ENCODE assay signal across 29 cellular contexts in genomic region chr20:21017381-21018085, GRCh38.
"Had no signal": no experiment of that assay in that cellular context is flagged by ENCODE, and none has a peak within 500 bp of the region (broad histone marks: within the 10 kb centered on the region; RNA-seq: fewer than 3 reads in every experiment).

No MANE protein-coding gene starts in this region.

- H3K27ac ChIP-seq: brain microvascular endothelial cell, coronary artery, gastrocnemius medialis, left ventricle myocardium inferior, neutrophil, stomach, upper lobe of left lung, VCaP had no signal

- H3K4me3 Mint-ChIP-seq: activated T-helper 17 cell treated with anti-CD3 and anti-CD28 coated beads, Interleukin-2, amount 50 U/mL, for 72 hours; natural killer cell treated with Interleukin-12 subunit alpha and Interleukin-12 subunit beta and Interleukin-15 and Interleukin-18, amount 100 ng/mL, for 72 hours; stimulated activated naive B cell treated with anti-CD40 and anti-IgM and Interleukin-4, amounts not matched to agents 10 μg/mL and 1 μg/mL and 100 μg/mL, for 72 hours had no signal

- H3K9me3 ChIP-seq: gastrocnemius medialis, left ventricle myocardium inferior, mucosa of descending colon, neutrophil, stomach, thyroid gland, upper lobe of left lung had no signal

- H3K4me1 ChIP-seq: gastrocnemius medialis, left ventricle myocardium inferior, upper lobe of left lung had no signal

- H3K4me1 Mint-ChIP-seq: activated T-helper 17 cell treated with anti-CD3 and anti-CD28 coated beads, Interleukin-2, amount 50 U/mL, for 72 hours had no signal

- H3K27me3 ChIP-seq: brain microvascular endothelial cell, thyroid gland had no signal

- DNase-seq: activated CD4-positive, alpha-beta T cell treated with anti-CD3 and anti-CD28 coated beads for 48 hours; activated CD4-positive, alpha-beta T cell treated with anti-CD3 and anti-CD28 coated beads, Interleukin-2, amount 50 U/mL, for 48 hours; activated CD8-positive, alpha-beta memory T cell treated with anti-CD3 and anti-CD28 coated beads for 24 hours; activated gamma-delta T cell treated with Interleukin-2 at 50 U/mL for 16 hours; activated naive CD4-positive, alpha-beta T cell treated with anti-CD3 and anti-CD28 coated beads, Interleukin-2, amount 50 U/mL, for 16 hours; amniotic stem cell; brain microvascular endothelial cell; dorsolateral prefrontal cortex; effector memory CD4-positive, alpha-beta T cell; erythroblast; gastrocnemius medialis; glutamatergic neuron; islet precursor cell; left ventricle myocardium inferior; mesendoderm; mucosa of descending colon; stimulated activated CD4-positive, alpha-beta T cell treated with anti-CD3 and anti-CD28 coated beads, Interleukin-15, amount 100 ng/mL, for 24 hours; stimulated activated CD4-positive, alpha-beta T cell treated with anti-CD3 and anti-CD28 coated beads, Interleukin-2, amount 100 ng/mL, for 24 hours; stimulated activated naive B cell treated with anti-CD40 and anti-IgM and Interleukin-4, amounts not matched to agents 10 μg/mL and 1 μg/mL and 100 μg/mL, for 72 hours; stomach; T-helper 2 cell; thyroid gland; upper lobe of left lung had no signal

- H3K36me3 Mint-ChIP-seq: natural killer cell treated with Interleukin-12 subunit alpha and Interleukin-12 subunit beta and Interleukin-15 and Interleukin-18, amount 100 ng/mL, for 72 hours; stimulated activated naive B cell treated with anti-CD40 and anti-IgM and Interleukin-4, amounts not matched to agents 10 μg/mL and 1 μg/mL and 100 μg/mL, for 72 hours had no signal

- H3K4me3 ChIP-seq: coronary artery, gastrocnemius medialis, left ventricle myocardium inferior, lung, mucosa of descending colon, stomach, thyroid gland, upper lobe of left lung had no signal

- ATAC-seq: activated T-helper 17 cell treated with anti-CD3 and anti-CD28 coated beads, Interleukin-2, amount 50 U/mL, for 72 hours; gastrocnemius medialis; mucosa of descending colon; natural killer cell treated with Interleukin-12 subunit alpha and Interleukin-12 subunit beta and Interleukin-15 and Interleukin-18, amount 100 ng/mL, for 72 hours; stimulated activated naive B cell treated with anti-CD40 and anti-IgM and Interleukin-4, amounts not matched to agents 10 μg/mL and 1 μg/mL and 100 μg/mL, for 72 hours had no signal

- H3K9me3 Mint-ChIP-seq: activated T-helper 17 cell treated with anti-CD3 and anti-CD28 coated beads, Interleukin-2, amount 50 U/mL, for 72 hours; natural killer cell treated with Interleukin-12 subunit alpha and Interleukin-12 subunit beta and Interleukin-15 and Interleukin-18, amount 100 ng/mL, for 72 hours; stimulated activated naive B cell treated with anti-CD40 and anti-IgM and Interleukin-4, amounts not matched to agents 10 μg/mL and 1 μg/mL and 100 μg/mL, for 72 hours had no signal

- H3K27ac Mint-ChIP-seq: activated T-helper 17 cell treated with anti-CD3 and anti-CD28 coated beads, Interleukin-2, amount 50 U/mL, for 72 hours; natural killer cell treated with Interleukin-12 subunit alpha and Interleukin-12 subunit beta and Interleukin-15 and Interleukin-18, amount 100 ng/mL, for 72 hours; stimulated activated naive B cell treated with anti-CD40 and anti-IgM and Interleukin-4, amounts not matched to agents 10 μg/mL and 1 μg/mL and 100 μg/mL, for 72 hours had no signal

- H3K36me3 ChIP-seq: brain microvascular endothelial cell, gastrocnemius medialis, left ventricle myocardium inferior, neutrophil, stomach, thyroid gland, upper lobe of left lung had no signal
